Comparison of ENCODE assay signal across 9 cellular contexts in genomic region chr16:49281481-49281842, GRCh38. TPM values are rescaled to one million over a fixed set of nuclear protein-coding genes. Genes with fewer than 3 reads are reported as not detected.
DNase-seq lines count a peak whose midpoint lies in the region; ATAC-seq lines count a peak whose summit lies in the region.
"Had no signal": no experiment of that assay in that cellular context is flagged by ENCODE, and none has a peak within 500 bp of the region (broad histone marks: within the 10 kb centered on the region; RNA-seq: fewer than 3 reads in every experiment).

CBLN1 (minus strand) TSS chr16:49281838; CDS start chr16:49281465, 373 bp downstream.

- no peak for ATAC-seq in T-helper 17 cell
- ATAC-seq in stimulated activated naive B cell treated with anti-CD40 and anti-IgM and Interleukin-4, amounts not matched to agents 10 μg/mL and 1 μg/mL and 100 μg/mL, for 72 hours (replicated peaks): no peak
- ATAC-seq in HG03378 (IDR thresholded peaks at IDR 0.05; ENCODE audit: unreplicated experiment): no peak
- no peak for ATAC-seq in GM21381 (IDR thresholded peaks at IDR 0.05; ENCODE audit: unreplicated experiment)

- H3K9me3 Mint-ChIP-seq in T-helper 1 cell treated with Interleukin-12 subunit alpha and Interleukin-12 subunit beta and Interleukin-4 antibody, amounts not matched to agents 30 μg/mL and 1 μg/mL, for 36 hours: no peaks in the 10 kb centered on the region
- H3K9me3 Mint-ChIP-seq in stimulated activated naive B cell treated with anti-CD40 and anti-IgM and Interleukin-4, amounts not matched to agents 10 μg/mL and 1 μg/mL and 100 μg/mL, for 72 hours: peaks cover 0 to 4% of the 10 kb centered on the region in 2 donors

- no peaks in the 10 kb centered on the region for H3K36me3 ChIP-seq in iPS-15b (ENCODE audit: control insufficient read depth, insufficient read depth, low read length)

- no peaks in the 10 kb centered on the region for H3K9me3 ChIP-seq in T-helper 17 cell (ENCODE audit: control insufficient read depth, low read length, poor library complexity, severe bottlenecking)
- no peaks in the 10 kb centered on the region for H3K9me3 ChIP-seq in iPS-15b (ENCODE audit: control insufficient read depth, insufficient read depth, low read length)

- DNase-seq in T-helper 1 cell: no peak
- DNase-seq in T-helper 17 cell: no peak
- no peak for DNase-seq in stimulated activated naive B cell treated with anti-CD40 and anti-IgM and Interleukin-4, amounts not matched to agents 10 μg/mL and 1 μg/mL and 100 μg/mL, for 72 hours
- DNase-seq in H4 (ENCODE audit: low spot score): no peak

- H3K4me1 Mint-ChIP-seq in T-helper 1 cell treated with Interleukin-12 subunit alpha and Interleukin-12 subunit beta and Interleukin-4 antibody, amounts not matched to agents 30 μg/mL and 1 μg/mL, for 36 hours (ENCODE audit: low read depth): peaks cover 5% of the 10 kb centered on the region
- peaks cover 6% of the 10 kb centered on the region for H3K4me1 Mint-ChIP-seq in T-helper 17 cell
- H3K4me1 Mint-ChIP-seq in stimulated activated naive B cell treated with anti-CD40 and anti-IgM and Interleukin-4, amounts not matched to agents 10 μg/mL and 1 μg/mL and 100 μg/mL, for 72 hours: peaks cover 8 to 25% of the 10 kb centered on the region in 2 donors

- peak within 1 kb of the TSS; percentile 71 for H3K4me3 ChIP-seq in iPS-15b (ENCODE audit: low read depth, low read length)

- H3K27me3 Mint-ChIP-seq in T-helper 1 cell treated with Interleukin-12 subunit alpha and Interleukin-12 subunit beta and Interleukin-4 antibody, amounts not matched to agents 30 μg/mL and 1 μg/mL, for 36 hours (ENCODE audit: low read depth): peaks cover 79% of the 10 kb centered on the region
- H3K27me3 Mint-ChIP-seq in T-helper 17 cell: peaks cover 65% of the 10 kb centered on the region
- H3K27me3 Mint-ChIP-seq in stimulated activated naive B cell treated with anti-CD40 and anti-IgM and Interleukin-4, amounts not matched to agents 10 μg/mL and 1 μg/mL and 100 μg/mL, for 72 hours: peaks cover 69 to 83% of the 10 kb centered on the region in 2 donors

- peaks cover 7% of the 10 kb centered on the region for H3K36me3 Mint-ChIP-seq in T-helper 1 cell treated with Interleukin-12 subunit alpha and Interleukin-12 subunit beta and Interleukin-4 antibody, amounts not matched to agents 30 μg/mL and 1 μg/mL, for 36 hours (ENCODE audit: low read depth)
- H3K36me3 Mint-ChIP-seq in T-helper 17 cell (ENCODE audit: low read depth): peaks cover 5% of the 10 kb centered on the region
- peaks cover 3 to 5% of the 10 kb centered on the region in 2 donors for H3K36me3 Mint-ChIP-seq in stimulated activated naive B cell treated with anti-CD40 and anti-IgM and Interleukin-4, amounts not matched to agents 10 μg/mL and 1 μg/mL and 100 μg/mL, for 72 hours

- H3K27ac Mint-ChIP-seq in T-helper 1 cell treated with Interleukin-12 subunit alpha and Interleukin-12 subunit beta and Interleukin-4 antibody, amounts not matched to agents 30 μg/mL and 1 μg/mL, for 36 hours: peak within 1 kb of the TSS; percentile 52
- H3K27ac Mint-ChIP-seq in T-helper 17 cell: no peak within 1 kb of the TSS
- peak within 1 kb of the TSS; percentile 69 for H3K27ac Mint-ChIP-seq in stimulated activated naive B cell treated with anti-CD40 and anti-IgM and Interleukin-4, amounts not matched to agents 10 μg/mL and 1 μg/mL and 100 μg/mL, for 72 hours

- H3K4me1 ChIP-seq in iPS-15b (ENCODE audit: control insufficient read depth, insufficient read depth, low read length): peaks cover 8% of the 10 kb centered on the region

- peak within 1 kb of the TSS; percentile 50 for H3K4me3 Mint-ChIP-seq in T-helper 1 cell treated with Interleukin-12 subunit alpha and Interleukin-12 subunit beta and Interleukin-4 antibody, amounts not matched to agents 30 μg/mL and 1 μg/mL, for 36 hours
- H3K4me3 Mint-ChIP-seq in T-helper 17 cell: peak within 1 kb of the TSS; percentile 68
- H3K4me3 Mint-ChIP-seq in stimulated activated naive B cell treated with anti-CD40 and anti-IgM and Interleukin-4, amounts not matched to agents 10 μg/mL and 1 μg/mL and 100 μg/mL, for 72 hours: peak within 1 kb of the TSS; percentile 68 to 81

- H3K9ac ChIP-seq in iPS-15b (ENCODE audit: low read depth, low read length): no peak within 1 kb of the TSS

- H3K27me3 ChIP-seq in iPS-15b (ENCODE audit: control insufficient read depth, insufficient read depth, low read length): peaks cover 85% of the 10 kb centered on the region

RNA-seq across cellular contexts. Expression of gene CBLN1, which starts in this region (rescaled TPM):
- not detected for total RNA-seq in T-helper 17 cell
- total RNA-seq in H4 (2014; rRNA removed; shearing (Covaris generic)): 0.41 and 0.68 TPM in 2 replicates
- total RNA-seq: A673 had no signal
